9 cellular contexts compared by ENCODE assay signal in the genomic region with DNA sequence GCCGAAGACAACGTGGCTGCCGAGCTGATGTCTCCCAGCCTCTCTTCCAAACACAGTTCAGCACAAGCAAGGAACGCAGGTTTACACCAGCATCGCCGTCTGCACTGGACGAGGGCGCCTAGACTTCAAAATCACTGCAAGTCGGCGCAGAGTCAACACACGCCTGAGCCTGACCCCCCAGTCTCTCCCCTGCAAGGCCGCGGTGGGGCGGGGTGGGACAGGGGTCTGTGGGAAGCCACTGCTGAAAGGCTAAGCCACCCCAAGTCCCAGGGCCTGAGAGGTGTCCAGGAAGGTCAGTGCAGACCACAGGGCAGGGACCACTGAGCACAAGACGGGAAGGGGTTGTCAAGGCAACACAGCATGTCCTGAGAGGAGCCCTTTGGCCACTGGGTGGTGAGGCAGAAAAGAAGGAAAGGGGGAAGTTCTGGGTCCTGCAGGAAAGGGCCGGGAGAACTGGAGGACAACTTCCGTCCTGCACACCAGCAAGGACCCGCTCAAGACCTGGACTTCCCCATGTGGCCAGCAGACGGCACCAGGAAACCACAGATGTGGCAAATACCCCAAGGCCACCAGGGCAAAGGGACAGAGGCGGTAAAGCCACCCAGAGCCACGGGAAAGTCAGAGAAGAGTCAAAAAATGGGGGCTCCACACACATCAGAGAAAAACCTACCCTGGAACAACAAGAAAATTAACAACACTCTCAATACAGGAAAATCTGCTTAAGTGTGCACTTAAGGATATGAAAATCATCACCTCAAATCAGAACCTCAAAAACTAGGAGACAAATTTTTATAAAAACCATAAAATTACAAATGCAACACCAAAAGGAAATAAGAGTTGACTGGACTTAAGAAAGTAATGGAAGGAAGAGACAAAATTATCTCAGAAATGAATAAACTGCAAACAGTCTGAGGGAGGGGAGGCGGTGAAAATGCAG.
DNase-seq lines count a peak whose midpoint lies in the region; ATAC-seq and TF ChIP-seq lines count a peak whose summit lies in the region.
"Had no signal": no experiment of that assay in that cellular context is flagged by ENCODE, and none has a peak within 500 bp of the region (broad histone marks: within the 10 kb centered on the region; RNA-seq: fewer than 3 reads in every experiment).

No MANE protein-coding gene starts in this region.

- H3K4me3 Mint-ChIP-seq in activated CD8-positive, alpha-beta memory T cell treated with anti-CD3 and anti-CD28 coated beads, Interleukin-2, amount 10 ng/mL, durations not matched to agents 7 days and 5 days: no peak overlapping the region
- H3K4me3 Mint-ChIP-seq: activated naive CD8-positive, alpha-beta T cell had no signal

- no peak for TF ChIP-seq POLR2A in Peyer's patch (IDR thresholded peaks at IDR 0.05)

- CTCF ChIA-PET in activated CD8-positive, alpha-beta memory T cell treated with anti-CD3 and anti-CD28 coated beads, Interleukin-2, amount 10 ng/mL, durations not matched to agents 7 days and 5 days (lab: Charles Lee): no interaction called here

- H3K36me3 Mint-ChIP-seq in activated CD8-positive, alpha-beta memory T cell treated with anti-CD3 and anti-CD28 coated beads, Interleukin-2, amount 10 ng/mL, durations not matched to agents 7 days and 5 days: peaks cover 54% of the 10 kb centered on the region

- no peak for DNase-seq in activated CD8-positive, alpha-beta memory T cell treated with anti-CD3 and anti-CD28 coated beads, Interleukin-2, amount 10 ng/mL, durations not matched to agents 7 days and 5 days
- no peak for DNase-seq in activated CD8-positive, alpha-beta memory T cell treated with anti-CD3 and anti-CD28 coated beads, Interleukin-2, amount 50 U/mL, for 4 hours
- peak in 1 of 3 donors; percentile 31 for DNase-seq in Peyer's patch
- peak; percentile 14 for DNase-seq in fibroblast of gingiva (ENCODE audit: low read depth)
- no peak for DNase-seq in retinal pigment epithelial cell (ENCODE audit: low read depth)
- DNase-seq in NCI-H510A treated with DMSO at 0.1 percent for 48 hours (lab: John Stamatoyannopoulos, UW): no peak
- no peak for DNase-seq in GM19240 (ENCODE audit: insufficient read length, low spot score)

- H3K27ac ChIP-seq in Peyer's patch: no peak overlapping the region

- peak overlapping the region; percentile 44 for H3K27ac Mint-ChIP-seq in activated CD8-positive, alpha-beta memory T cell treated with anti-CD3 and anti-CD28 coated beads, Interleukin-2, amount 10 ng/mL, durations not matched to agents 7 days and 5 days
- H3K27ac Mint-ChIP-seq: activated naive CD8-positive, alpha-beta T cell had no signal

- peaks cover 16% of the 10 kb centered on the region for H3K9me3 Mint-ChIP-seq in activated CD8-positive, alpha-beta memory T cell treated with anti-CD3 and anti-CD28 coated beads, Interleukin-2, amount 10 ng/mL, durations not matched to agents 7 days and 5 days (ENCODE audit: low read depth)

- no peaks in the 10 kb centered on the region for H3K27me3 Mint-ChIP-seq in activated CD8-positive, alpha-beta memory T cell treated with anti-CD3 and anti-CD28 coated beads, Interleukin-2, amount 10 ng/mL, durations not matched to agents 7 days and 5 days
- H3K27me3 Mint-ChIP-seq: activated naive CD8-positive, alpha-beta T cell had no signal

- H3K4me1 Mint-ChIP-seq in activated CD8-positive, alpha-beta memory T cell treated with anti-CD3 and anti-CD28 coated beads, Interleukin-2, amount 10 ng/mL, durations not matched to agents 7 days and 5 days: peaks cover 5% of the 10 kb centered on the region

- no peaks in the 10 kb centered on the region for H3K27me3 ChIP-seq in Peyer's patch

- TF ChIP-seq CTCF in Peyer's patch (IDR thresholded peaks at IDR 0.05): peak; percentile 7 to 42 (median 38)
- TF ChIP-seq CTCF in retinal pigment epithelial cell (conservative IDR thresholded peaks at IDR 0.05; ENCODE audit: low read depth, low read length): peak; percentile 86

- H3K4me3 ChIP-seq in Peyer's patch (no peak overlapping the region), retinal pigment epithelial cell (ENCODE audit: low read length) (no peak overlapping the region)

- no peak for ATAC-seq in activated CD8-positive, alpha-beta memory T cell treated with anti-CD3 and anti-CD28 coated beads, Interleukin-2, amount 10 ng/mL, durations not matched to agents 7 days and 5 days
- no peak for ATAC-seq in HG02798 (IDR thresholded peaks at IDR 0.05; ENCODE audit: poor library complexity, unreplicated experiment)

- peaks cover 0 to 19% (median 0%) of the 10 kb centered on the region in 3 donors for H3K36me3 ChIP-seq in Peyer's patch

- no peaks in the 10 kb centered on the region for H3K9me3 ChIP-seq in Peyer's patch

- no peaks in the 10 kb centered on the region for H3K4me1 ChIP-seq in Peyer's patch
